ENCODE assay signal across 1 cellular context in the genomic region with DNA sequence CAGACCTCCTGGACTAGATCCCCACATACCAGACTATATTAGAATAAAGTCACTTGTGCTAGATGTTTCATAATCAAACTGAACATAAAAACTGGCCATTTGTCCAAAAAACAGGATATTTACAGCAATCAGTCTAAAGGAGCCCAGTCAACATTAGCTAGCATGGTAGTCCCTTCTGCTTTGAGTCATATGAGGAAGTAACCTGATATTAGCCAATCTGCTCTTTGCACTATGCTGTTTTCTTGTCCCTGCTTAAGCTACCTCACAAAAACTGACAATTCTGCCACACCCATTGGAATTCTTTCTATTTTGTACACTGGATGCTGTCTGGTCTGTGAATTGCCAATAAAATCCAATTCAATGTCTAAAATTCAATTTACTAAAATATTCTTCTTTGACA.
TF ChIP-seq lines count a peak whose summit lies in the region.

No MANE protein-coding gene starts in this region.

TF ChIP-seq in GM23338, 12 proteins besides CTCF, POLR2A, EP300 and RAD21 (continued from another document):
- TF ChIP-seq, protein P1, sequence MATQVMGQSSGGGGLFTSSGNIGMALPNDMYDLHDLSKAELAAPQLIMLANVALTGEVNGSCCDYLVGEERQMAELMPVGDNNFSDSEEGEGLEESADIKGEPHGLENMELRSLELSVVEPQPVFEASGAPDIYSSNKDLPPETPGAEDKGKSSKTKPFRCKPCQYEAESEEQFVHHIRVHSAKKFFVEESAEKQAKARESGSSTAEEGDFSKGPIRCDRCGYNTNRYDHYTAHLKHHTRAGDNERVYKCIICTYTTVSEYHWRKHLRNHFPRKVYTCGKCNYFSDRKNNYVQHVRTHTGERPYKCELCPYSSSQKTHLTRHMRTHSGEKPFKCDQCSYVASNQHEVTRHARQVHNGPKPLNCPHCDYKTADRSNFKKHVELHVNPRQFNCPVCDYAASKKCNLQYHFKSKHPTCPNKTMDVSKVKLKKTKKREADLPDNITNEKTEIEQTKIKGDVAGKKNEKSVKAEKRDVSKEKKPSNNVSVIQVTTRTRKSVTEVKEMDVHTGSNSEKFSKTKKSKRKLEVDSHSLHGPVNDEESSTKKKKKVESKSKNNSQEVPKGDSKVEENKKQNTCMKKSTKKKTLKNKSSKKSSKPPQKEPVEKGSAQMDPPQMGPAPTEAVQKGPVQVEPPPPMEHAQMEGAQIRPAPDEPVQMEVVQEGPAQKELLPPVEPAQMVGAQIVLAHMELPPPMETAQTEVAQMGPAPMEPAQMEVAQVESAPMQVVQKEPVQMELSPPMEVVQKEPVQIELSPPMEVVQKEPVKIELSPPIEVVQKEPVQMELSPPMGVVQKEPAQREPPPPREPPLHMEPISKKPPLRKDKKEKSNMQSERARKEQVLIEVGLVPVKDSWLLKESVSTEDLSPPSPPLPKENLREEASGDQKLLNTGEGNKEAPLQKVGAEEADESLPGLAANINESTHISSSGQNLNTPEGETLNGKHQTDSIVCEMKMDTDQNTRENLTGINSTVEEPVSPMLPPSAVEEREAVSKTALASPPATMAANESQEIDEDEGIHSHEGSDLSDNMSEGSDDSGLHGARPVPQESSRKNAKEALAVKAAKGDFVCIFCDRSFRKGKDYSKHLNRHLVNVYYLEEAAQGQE (IDR thresholded peaks at IDR 0.05; ENCODE audit: unreplicated experiment): no peak
- TF ChIP-seq NANOG (IDR thresholded peaks at IDR 0.05; ENCODE audit: borderline replicate concordance): no peak
- no peak for TF ChIP-seq JUNB (IDR thresholded peaks at IDR 0.05; ENCODE audit: unreplicated experiment)
- no peak for TF ChIP-seq POLR2AphosphoS5 (IDR thresholded peaks at IDR 0.05; ENCODE audit: low read depth)
- TF ChIP-seq ZNF114 (CRISPR knock-in tag; IDR thresholded peaks at IDR 0.05): no peak
- TF ChIP-seq, protein P2, sequence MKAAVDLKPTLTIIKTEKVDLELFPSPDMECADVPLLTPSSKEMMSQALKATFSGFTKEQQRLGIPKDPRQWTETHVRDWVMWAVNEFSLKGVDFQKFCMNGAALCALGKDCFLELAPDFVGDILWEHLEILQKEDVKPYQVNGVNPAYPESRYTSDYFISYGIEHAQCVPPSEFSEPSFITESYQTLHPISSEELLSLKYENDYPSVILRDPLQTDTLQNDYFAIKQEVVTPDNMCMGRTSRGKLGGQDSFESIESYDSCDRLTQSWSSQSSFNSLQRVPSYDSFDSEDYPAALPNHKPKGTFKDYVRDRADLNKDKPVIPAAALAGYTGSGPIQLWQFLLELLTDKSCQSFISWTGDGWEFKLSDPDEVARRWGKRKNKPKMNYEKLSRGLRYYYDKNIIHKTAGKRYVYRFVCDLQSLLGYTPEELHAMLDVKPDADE (IDR thresholded peaks at IDR 0.05): no peak
